ENCODE assay signal across 9 cellular contexts in the genomic region with DNA sequence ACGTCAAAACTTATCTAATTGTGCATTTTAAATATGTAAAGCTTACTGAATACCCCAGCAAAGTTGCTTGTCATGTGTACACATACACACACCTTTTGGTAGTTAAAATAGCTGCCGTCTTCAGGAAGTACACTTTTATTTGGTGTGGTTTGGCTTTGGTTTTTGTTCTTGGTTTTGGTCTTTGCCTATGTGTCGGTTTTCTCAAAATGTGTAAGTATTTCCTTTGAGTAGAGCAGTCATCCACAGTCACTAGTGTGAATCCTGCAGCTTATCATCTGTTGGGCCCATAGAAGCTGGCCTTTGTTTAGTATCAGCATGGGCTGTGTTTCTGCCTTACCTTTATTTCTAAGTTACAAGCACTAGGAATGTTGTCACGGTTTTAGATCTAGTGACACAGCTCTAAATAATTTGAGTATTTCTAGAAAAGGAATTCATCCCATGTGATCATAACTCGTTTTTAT. TPM values are rescaled to one million over a fixed set of nuclear protein-coding genes. Genes with fewer than 3 reads are reported as not detected.
DNase-seq lines count a peak whose midpoint lies in the region; ATAC-seq and TF ChIP-seq lines count a peak whose summit lies in the region.
"Had no signal": no experiment of that assay in that cellular context is flagged by ENCODE, and none has a peak within 500 bp of the region (broad histone marks: within the 10 kb centered on the region; RNA-seq: fewer than 3 reads in every experiment).

No MANE protein-coding gene starts in this region.

- H3K9me3 ChIP-seq in CD8-positive, alpha-beta memory T cell (ENCODE audit: low read length) = no peaks in the 10 kb centered on the region
- no peaks in the 10 kb centered on the region for H3K9me3 ChIP-seq in uterus

- no peaks in the 10 kb centered on the region for H3K27me3 ChIP-seq in CD8-positive, alpha-beta memory T cell (ENCODE audit: insufficient read depth, low read length, poor library complexity, severe bottlenecking)
- no peaks in the 10 kb centered on the region for H3K27me3 ChIP-seq in uterus

- peaks cover 19% of the 10 kb centered on the region for H3K4me1 ChIP-seq in CD8-positive, alpha-beta memory T cell (ENCODE audit: insufficient read depth, low read length)
- H3K4me1 ChIP-seq in uterus = peaks cover 0 to 6% of the 10 kb centered on the region in 2 donors

- H3K4me3 ChIP-seq in CD8-positive, alpha-beta memory T cell (ENCODE audit: low read length) = peak overlapping the region; percentile 63
- H3K4me3 ChIP-seq in uterus = peak overlapping the region; percentile 48 to 58

- intact Hi-C loops in uterus (cut with DNase I; ENCODE audit: low total_unique reads) = no loop called here

- ATAC-seq in GM19463 (IDR thresholded peaks at IDR 0.05; ENCODE audit: unreplicated experiment) (peak; percentile 44), HG03521 (IDR thresholded peaks at IDR 0.05; ENCODE audit: unreplicated experiment) (peak; percentile 40), left lobe of liver (peak; percentile 39)

- H3K27me3 Mint-ChIP-seq in CD8-positive, alpha-beta memory T cell = no peaks in the 10 kb centered on the region

- CTCF ChIA-PET in CD8-positive, alpha-beta memory T cell (lab: Charles Lee) = interaction anchor here (0.9 to 1.7 kb wide), 2 partner anchors 170 to 175 kb away, joined by 3 to 12 read pairs; no protein-coding TSS in a partner anchor

- peaks cover 21 to 27% (median 26%) of the 10 kb centered on the region in 3 donors for H3K4me1 Mint-ChIP-seq in CD8-positive, alpha-beta memory T cell

- peak overlapping the region; percentile 1 to 61 (median 29) for H3K4me3 Mint-ChIP-seq in CD8-positive, alpha-beta memory T cell

- DNase-seq in CD8-positive, alpha-beta memory T cell = peak in 2 of 5 donors; percentile 40 to 72
- DNase-seq in amniotic epithelial cell (ENCODE audit: low read depth) (peak; percentile 22), left lobe of liver (ENCODE audit: low spot score) (no peak), uterus (no peak), NCI-H2227 treated with DMSO at 0.1 percent for 48 hours (lab: John Stamatoyannopoulos, UW) (no peak), NOMO-1 (lab: John Stamatoyannopoulos, UW; ENCODE audit: unreplicated experiment in 2 of 2) (no peak)

- no peak for TF ChIP-seq POLR2A in uterus (IDR thresholded peaks at IDR 0.05)

- peak overlapping the region; percentile 43 for H3K27ac ChIP-seq in CD8-positive, alpha-beta memory T cell (ENCODE audit: low read depth, low read length)
- H3K27ac ChIP-seq in uterus = peak overlapping the region; percentile 76 to 88

- TF ChIP-seq CTCF in uterus (IDR thresholded peaks at IDR 0.05) = no peak

- H3K9me3 Mint-ChIP-seq in CD8-positive, alpha-beta memory T cell = no peaks in the 10 kb centered on the region

- peak overlapping the region in 3 of 8 donors; percentile 7 to 68 (median 60) for H3K27ac Mint-ChIP-seq in CD8-positive, alpha-beta memory T cell

- H3K36me3 ChIP-seq in CD8-positive, alpha-beta memory T cell (ENCODE audit: insufficient read depth, low read length) = peaks cover 6% of the 10 kb centered on the region
- no peaks in the 10 kb centered on the region for H3K36me3 ChIP-seq in uterus

- H3K36me3 Mint-ChIP-seq in CD8-positive, alpha-beta memory T cell = no peaks in the 10 kb centered on the region

- POLR2A ChIA-PET in CD8-positive, alpha-beta memory T cell (lab: Charles Lee) = no interaction called here

RNA-seq across cellular contexts. Expression of gene NET1, which starts 35.3 kb away (rescaled TPM):
- total RNA-seq in CD8-positive, alpha-beta memory T cell = 10 to 100 TPM; 20.4 to 21.5 TPM
- 1.8 TPM for polyA plus RNA-seq in CD8-positive, alpha-beta memory T cell
- total RNA-seq in left lobe of liver (58.9 TPM), uterus (100 to 1,000 TPM in 2 of 4 donors, 10 to 100 TPM in 2; 21.0 to 126 (median 87.0) TPM)

RNA-seq across cellular contexts. Expression of gene TUBAL3, which starts 43.0 kb away (rescaled TPM):
- total RNA-seq in CD8-positive, alpha-beta memory T cell = not detected
- polyA plus RNA-seq in CD8-positive, alpha-beta memory T cell = not detected
- not detected for total RNA-seq in left lobe of liver
- total RNA-seq in uterus = not detected
- total RNA-seq: T-helper 2 cell treated with Interferon-gamma antibody and Interleukin-4, amounts not matched to agents 100 ng/mL and 5 ng/mL, for 36 hours had no signal

RNA-seq across cellular contexts. Expression of gene CALML5, which starts 51.7 kb away (rescaled TPM):
- total RNA-seq in CD8-positive, alpha-beta memory T cell = not detected
- not detected for polyA plus RNA-seq in CD8-positive, alpha-beta memory T cell
- total RNA-seq in left lobe of liver (not detected), uterus (not detected)
- total RNA-seq: T-helper 2 cell treated with Interferon-gamma antibody and Interleukin-4, amounts not matched to agents 100 ng/mL and 5 ng/mL, for 36 hours had no signal
